In the genomic region with DNA sequence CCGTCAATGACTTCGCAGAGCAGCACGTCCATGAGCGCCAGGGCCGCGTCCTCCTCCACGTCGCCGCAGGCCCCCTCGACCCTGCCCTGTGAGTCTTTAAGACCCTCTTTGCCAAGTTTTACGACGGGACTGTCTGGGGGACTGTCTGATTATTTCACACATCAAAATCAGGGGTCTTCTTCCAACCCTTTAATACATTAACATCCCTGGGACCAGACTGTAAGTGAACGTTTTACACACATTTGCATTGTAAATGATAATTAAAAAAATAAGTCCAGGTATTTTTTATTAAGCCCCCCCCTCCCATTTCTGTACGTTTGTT, we compare ENCODE assay signal across 15 cellular contexts. TPM values are rescaled to one million over a fixed set of nuclear protein-coding genes. Genes with fewer than 3 reads are reported as not detected.
DNase-seq lines count a peak whose midpoint lies in the region; ATAC-seq and TF ChIP-seq lines count a peak whose summit lies in the region.
"Had no signal": no experiment of that assay in that cellular context is flagged by ENCODE, and none has a peak within 500 bp of the region (broad histone marks: within the 10 kb centered on the region; RNA-seq: fewer than 3 reads in every experiment).

No MANE protein-coding gene starts in this region.

- H3K27ac ChIP-seq in cingulate gyrus (ENCODE audit: low read depth, low read length) (peak overlapping the region; percentile 93), A673 (ENCODE audit: low read depth, low read length, poor library complexity, severe bottlenecking) (no peak overlapping the region)
- H3K27ac ChIP-seq: neutrophil, VCaP had no signal

- TF ChIP-seq CTCF in mesothelial cell of epicardium (IDR thresholded peaks at IDR 0.05; ENCODE audit: unreplicated experiment) = no peak
- TF ChIP-seq CTCF in A673 (conservative IDR thresholded peaks at IDR 0.05; ENCODE audit: low read depth, low read length) = no peak

- H3K4me1 ChIP-seq in ES-I3 (ENCODE audit: insufficient read depth, low read length) (peaks cover 9% of the 10 kb centered on the region), A673 (ENCODE audit: insufficient read depth, low read length, poor library complexity, severe bottlenecking) (peaks cover 3% of the 10 kb centered on the region)

- H3K4me3 ChIP-seq in H7 (ENCODE audit: insufficient read depth, low read depth, low read length) = peak overlapping the region; percentile 19; the same call in 1 of the 2 replicates
- H3K4me3 ChIP-seq in A673 (ENCODE audit: low read depth, low read length, poor library complexity, severe bottlenecking) = no peak overlapping the region

- CTCF ChIA-PET in A673 (lab: Charles Lee) = no interaction called here

- H3K9me3 ChIP-seq in ES-I3 (ENCODE audit: control insufficient read depth, insufficient read depth, low read length) (no peaks in the 10 kb centered on the region), A673 (ENCODE audit: low read depth, low read length, poor library complexity, severe bottlenecking) (no peaks in the 10 kb centered on the region)

- intact Hi-C loops in A673 (cut with micrococcal nuclease; ENCODE audit: unreplicated experiment) = no loop called here

- H3K9me3 Mint-ChIP-seq in mesothelial cell of epicardium = no peaks in the 10 kb centered on the region

- peaks cover 7% of the 10 kb centered on the region for H3K4me1 Mint-ChIP-seq in mesothelial cell of epicardium

- peaks cover 93% of the 10 kb centered on the region for H3K27me3 Mint-ChIP-seq in mesothelial cell of epicardium (ENCODE audit: low read depth)

- no peaks in the 10 kb centered on the region for H3K36me3 Mint-ChIP-seq in mesothelial cell of epicardium

- H3K36me3 ChIP-seq in ES-I3 (ENCODE audit: insufficient read depth, low read length) (no peaks in the 10 kb centered on the region), H7 (replicated peaks; ENCODE audit: control insufficient read depth, insufficient read depth, low read length) (no peaks in the 10 kb centered on the region), A673 (ENCODE audit: insufficient read depth, low read length, poor library complexity, severe bottlenecking) (no peaks in the 10 kb centered on the region)
- H3K36me3 ChIP-seq: neutrophil had no signal

- H3K9ac ChIP-seq in ES-I3 (ENCODE audit: low read depth, low read length) = peak overlapping the region; percentile 47; the same call in 1 of the 2 replicates

- no peak for DNase-seq in H7
- no peak for DNase-seq in mesothelial cell of epicardium (ENCODE audit: low spot score in 2 of 2, unreplicated experiment in 2 of 2)
- no peak for DNase-seq in A673 (ENCODE audit: low spot score)
- DNase-seq: effector CD8-positive, alpha-beta T cell; GOT3; MM.1S; small intestine had no signal

- no peak for ATAC-seq in HG02938 (IDR thresholded peaks at IDR 0.05; ENCODE audit: unreplicated experiment)
- no peak for ATAC-seq in HG03442 (IDR thresholded peaks at IDR 0.05; ENCODE audit: unreplicated experiment)
- ATAC-seq: left lobe of liver had no signal

- peak overlapping the region; percentile 31 for H3K4me3 Mint-ChIP-seq in mesothelial cell of epicardium

- H3K27ac Mint-ChIP-seq in mesothelial cell of epicardium = no peak overlapping the region

- BruUV-seq in A673 (replicated peaks; lab: Mats Ljungman, UMichigan) = no TSS peak

- POLR2A ChIA-PET in A673 (lab: Charles Lee; ENCODE audit: low non-redundant PET) = no interaction called here

- H3K27me3 ChIP-seq in H7 (ENCODE audit: control insufficient read depth, insufficient read depth, low read length) (peaks cover 92% of the 10 kb centered on the region), A673 (replicated peaks; ENCODE audit: insufficient read depth, low read depth, low read length, poor library complexity) (peaks cover 89% of the 10 kb centered on the region)

RNA-seq across cellular contexts. Expression of a gene that starts 1.9 kb away (rescaled TPM):
- total RNA-seq in H7 (2014; rRNA removed; shearing (Covaris generic)) = 0.04 and 0.14 TPM in 2 replicates
- total RNA-seq in mesothelial cell of epicardium (not detected in 3 replicates), A673 (2021) (0.09 TPM in 1 of 2 replicates, not detected in the other)
- total RNA-seq: left lobe of liver, subcutaneous adipose tissue had no signal
